Comparison of ENCODE assay signal across 1 cellular context in the genomic region with DNA sequence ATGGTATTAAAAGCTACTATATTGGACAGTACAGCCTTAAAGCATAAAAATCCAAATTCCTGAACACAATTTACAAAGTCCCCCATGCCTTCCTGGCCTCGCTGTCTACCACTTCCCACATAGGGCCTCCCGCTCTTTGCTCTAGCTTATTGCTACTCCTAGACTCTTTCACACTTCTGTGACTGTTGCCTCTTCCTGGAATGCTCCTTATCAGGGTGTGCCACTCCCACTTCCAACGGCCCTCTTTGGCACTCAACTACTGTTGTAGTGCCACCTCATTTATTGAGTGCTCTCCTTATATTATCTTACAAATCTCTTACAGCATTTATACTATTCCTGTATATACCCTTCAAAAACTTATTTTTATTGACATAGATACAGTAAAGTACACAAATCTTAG.
A peak's percentile ranks its signal among the peaks of the same experiment; 100 is the strongest.
TF ChIP-seq lines count a peak whose summit lies in the region.

No MANE protein-coding gene starts in this region.

TF ChIP-seq in K562, 482 proteins besides CTCF, POLR2A, EP300 and RAD21 (continued from another document):
- TF ChIP-seq, protein P1, sequence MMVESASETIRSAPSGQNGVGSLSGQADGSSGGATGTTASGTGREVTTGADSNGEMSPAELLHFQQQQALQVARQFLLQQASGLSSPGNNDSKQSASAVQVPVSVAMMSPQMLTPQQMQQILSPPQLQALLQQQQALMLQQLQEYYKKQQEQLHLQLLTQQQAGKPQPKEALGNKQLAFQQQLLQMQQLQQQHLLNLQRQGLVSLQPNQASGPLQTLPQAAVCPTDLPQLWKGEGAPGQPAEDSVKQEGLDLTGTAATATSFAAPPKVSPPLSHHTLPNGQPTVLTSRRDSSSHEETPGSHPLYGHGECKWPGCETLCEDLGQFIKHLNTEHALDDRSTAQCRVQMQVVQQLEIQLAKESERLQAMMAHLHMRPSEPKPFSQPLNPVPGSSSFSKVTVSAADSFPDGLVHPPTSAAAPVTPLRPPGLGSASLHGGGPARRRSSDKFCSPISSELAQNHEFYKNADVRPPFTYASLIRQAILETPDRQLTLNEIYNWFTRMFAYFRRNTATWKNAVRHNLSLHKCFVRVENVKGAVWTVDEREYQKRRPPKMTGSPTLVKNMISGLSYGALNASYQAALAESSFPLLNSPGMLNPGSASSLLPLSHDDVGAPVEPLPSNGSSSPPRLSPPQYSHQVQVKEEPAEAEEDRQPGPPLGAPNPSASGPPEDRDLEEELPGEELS (CRISPR knock-in tag; IDR thresholded peaks at IDR 0.05; ENCODE audit: borderline replicate concordance) = no peak
- TF ChIP-seq RBFOX2 (IDR thresholded peaks at IDR 0.05; ENCODE audit: low read depth, low read length) = 0 out of 2 replicates have a peak, but pooled peaks have one; percentile 29
- TF ChIP-seq HCFC1 (IDR thresholded peaks at IDR 0.05; ENCODE audit: low read depth, low read length) = no peak
- TF ChIP-seq CBFA2T3 (IDR thresholded peaks at IDR 0.05) = peak; percentile 72
- TF ChIP-seq STAT5B (CRISPR knock-in tag; IDR thresholded peaks at IDR 0.05) = no peak
- TF ChIP-seq THAP12 (CRISPR knock-in tag; IDR thresholded peaks at IDR 0.05) = no peak
- peak; percentile 51; the same call in 1 of the 2 replicates for TF ChIP-seq HDAC2 (IDR thresholded peaks at IDR 0.05)
- peak; percentile 58 for TF ChIP-seq SOX6 (IDR thresholded peaks at IDR 0.05)
- TF ChIP-seq MYNN (IDR thresholded peaks at IDR 0.05) = peak; percentile 72; the same call in 1 of the 2 replicates
- TF ChIP-seq MYNN (CRISPR knock-in tag; IDR thresholded peaks at IDR 0.05) = no peak
- no peak for TF ChIP-seq FOXA3 (CRISPR knock-in tag; conservative IDR thresholded peaks at IDR 0.05 in 1 of 2, IDR thresholded peaks at IDR 0.05 in 1 of 2)
- no peak for TF ChIP-seq ELF4 (CRISPR knock-in tag; IDR thresholded peaks at IDR 0.05)
- TF ChIP-seq, protein P2, sequence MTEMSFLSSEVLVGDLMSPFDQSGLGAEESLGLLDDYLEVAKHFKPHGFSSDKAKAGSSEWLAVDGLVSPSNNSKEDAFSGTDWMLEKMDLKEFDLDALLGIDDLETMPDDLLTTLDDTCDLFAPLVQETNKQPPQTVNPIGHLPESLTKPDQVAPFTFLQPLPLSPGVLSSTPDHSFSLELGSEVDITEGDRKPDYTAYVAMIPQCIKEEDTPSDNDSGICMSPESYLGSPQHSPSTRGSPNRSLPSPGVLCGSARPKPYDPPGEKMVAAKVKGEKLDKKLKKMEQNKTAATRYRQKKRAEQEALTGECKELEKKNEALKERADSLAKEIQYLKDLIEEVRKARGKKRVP (CRISPR knock-in tag; IDR thresholded peaks at IDR 0.05) = no peak
- no peak for TF ChIP-seq NR2C2 (CRISPR knock-in tag; IDR thresholded peaks at IDR 0.05)
- TF ChIP-seq NR2C2 (tag; IDR thresholded peaks at IDR 0.05) = no peak
- no peak for TF ChIP-seq KLF16 (IDR thresholded peaks at IDR 0.05)
- TF ChIP-seq NFYB (IDR thresholded peaks at IDR 0.05; ENCODE audit: extremely low read depth, insufficient read length) = no peak
- no peak for TF ChIP-seq DIDO1 (tag; IDR thresholded peaks at IDR 0.05; ENCODE audit: low read depth)
- no peak for TF ChIP-seq SMARCB1 (IDR thresholded peaks at IDR 0.05; ENCODE audit: insufficient read length, low read depth)
- TF ChIP-seq PRPF4 (IDR thresholded peaks at IDR 0.05; ENCODE audit: insufficient read depth, low read depth, low read length, poor library complexity, severe bottlenecking) = no peak
- no peak for TF ChIP-seq ZNF232 (CRISPR knock-in tag; IDR thresholded peaks at IDR 0.05)
- peak; percentile 41; the same call in 1 of the 2 replicates for TF ChIP-seq MIER1 (IDR thresholded peaks at IDR 0.05; ENCODE audit: low read depth)
- TF ChIP-seq NCOR1 (IDR thresholded peaks at IDR 0.05) = peak; percentile 66
- TF ChIP-seq HNRNPL (IDR thresholded peaks at IDR 0.05; ENCODE audit: low read depth, low read length) = no peak
- TF ChIP-seq HDAC1 (IDR thresholded peaks at IDR 0.05) = peak in 1 of 2 experiments; percentile 58; a peak in 1 of 4 replicates
- TF ChIP-seq, protein P3, sequence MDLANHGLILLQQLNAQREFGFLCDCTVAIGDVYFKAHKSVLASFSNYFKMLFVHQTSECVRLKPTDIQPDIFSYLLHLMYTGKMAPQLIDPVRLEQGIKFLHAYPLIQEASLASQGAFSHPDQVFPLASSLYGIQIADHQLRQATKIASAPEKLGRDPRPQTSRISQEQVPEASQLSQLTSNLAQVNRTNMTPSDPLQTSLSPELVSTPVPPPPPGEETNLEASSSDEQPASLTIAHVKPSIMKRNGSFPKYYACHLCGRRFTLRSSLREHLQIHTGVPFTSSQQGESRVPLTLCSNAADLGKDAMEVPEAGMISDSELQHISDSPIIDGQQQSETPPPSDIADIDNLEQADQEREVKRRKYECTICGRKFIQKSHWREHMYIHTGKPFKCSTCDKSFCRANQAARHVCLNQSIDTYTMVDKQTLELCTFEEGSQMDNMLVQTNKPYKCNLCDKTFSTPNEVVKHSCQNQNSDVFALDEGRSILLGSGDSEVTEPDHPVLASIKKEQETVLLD (IDR thresholded peaks at IDR 0.05) = peak; percentile 76
- no peak for TF ChIP-seq NFE2L1 (tag; IDR thresholded peaks at IDR 0.05; ENCODE audit: borderline replicate concordance, low read depth)
- TF ChIP-seq EHMT2 (IDR thresholded peaks at IDR 0.05) = peak; percentile 40; the same call in 1 of the 2 replicates
- no peak for TF ChIP-seq SMARCE1 (IDR thresholded peaks at IDR 0.05)
- peak; percentile 77 for TF ChIP-seq ARID1B (IDR thresholded peaks at IDR 0.05)
- no peak for TF ChIP-seq CBX2 (IDR thresholded peaks at IDR 0.05; ENCODE audit: insufficient read depth, low read length, poor library complexity, severe bottlenecking)
- TF ChIP-seq SREBF2 (CRISPR knock-in tag; IDR thresholded peaks at IDR 0.05) = no peak
- no peak for TF ChIP-seq ZNF134 (CRISPR knock-in tag; conservative IDR thresholded peaks at IDR 0.05)
- peak; percentile 62; the same call in 1 of the 2 replicates for TF ChIP-seq GATAD2B (IDR thresholded peaks at IDR 0.05; ENCODE audit: borderline replicate concordance)
- TF ChIP-seq KLF13 (tag; IDR thresholded peaks at IDR 0.05; ENCODE audit: borderline replicate concordance, low read depth) = peak; percentile 80; the same call in 1 of the 2 replicates
- peak in 1 of 2 experiments; percentile 42; a peak in 1 of 3 replicates for TF ChIP-seq CBX3 (IDR thresholded peaks at IDR 0.05; ENCODE audit: borderline replicate concordance in 1 of 2, low read length in 2 of 2)
- TF ChIP-seq PHB2 (IDR thresholded peaks at IDR 0.05; ENCODE audit: low read depth) = no peak
- peak; percentile 71 for TF ChIP-seq STAT5A (IDR thresholded peaks at IDR 0.05; ENCODE audit: borderline replicate concordance, low read length)
- no peak for TF ChIP-seq IRF1 (CRISPR knock-in tag; IDR thresholded peaks at IDR 0.05; ENCODE audit: borderline replicate concordance)
- TF ChIP-seq, protein P4, sequence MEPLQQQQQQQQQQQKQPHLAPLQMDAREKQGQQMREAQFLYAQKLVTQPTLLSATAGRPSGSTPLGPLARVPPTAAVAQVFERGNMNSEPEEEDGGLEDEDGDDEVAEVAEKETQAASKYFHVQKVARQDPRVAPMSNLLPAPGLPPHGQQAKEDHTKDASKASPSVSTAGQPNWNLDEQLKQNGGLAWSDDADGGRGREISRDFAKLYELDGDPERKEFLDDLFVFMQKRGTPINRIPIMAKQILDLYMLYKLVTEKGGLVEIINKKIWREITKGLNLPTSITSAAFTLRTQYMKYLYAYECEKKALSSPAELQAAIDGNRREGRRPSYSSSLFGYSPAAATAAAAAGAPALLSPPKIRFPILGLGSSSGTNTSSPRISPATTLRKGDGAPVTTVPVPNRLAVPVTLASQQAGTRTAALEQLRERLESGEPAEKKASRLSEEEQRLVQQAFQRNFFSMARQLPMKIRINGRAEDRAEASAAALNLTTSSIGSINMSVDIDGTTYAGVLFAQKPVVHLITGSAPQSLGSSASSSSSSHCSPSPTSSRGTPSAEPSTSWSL (CRISPR knock-in tag; IDR thresholded peaks at IDR 0.05; ENCODE audit: borderline replicate concordance) = no peak
- TF ChIP-seq SP1 (CRISPR knock-in tag; IDR thresholded peaks at IDR 0.05) = no peak
- TF ChIP-seq, protein P5, sequence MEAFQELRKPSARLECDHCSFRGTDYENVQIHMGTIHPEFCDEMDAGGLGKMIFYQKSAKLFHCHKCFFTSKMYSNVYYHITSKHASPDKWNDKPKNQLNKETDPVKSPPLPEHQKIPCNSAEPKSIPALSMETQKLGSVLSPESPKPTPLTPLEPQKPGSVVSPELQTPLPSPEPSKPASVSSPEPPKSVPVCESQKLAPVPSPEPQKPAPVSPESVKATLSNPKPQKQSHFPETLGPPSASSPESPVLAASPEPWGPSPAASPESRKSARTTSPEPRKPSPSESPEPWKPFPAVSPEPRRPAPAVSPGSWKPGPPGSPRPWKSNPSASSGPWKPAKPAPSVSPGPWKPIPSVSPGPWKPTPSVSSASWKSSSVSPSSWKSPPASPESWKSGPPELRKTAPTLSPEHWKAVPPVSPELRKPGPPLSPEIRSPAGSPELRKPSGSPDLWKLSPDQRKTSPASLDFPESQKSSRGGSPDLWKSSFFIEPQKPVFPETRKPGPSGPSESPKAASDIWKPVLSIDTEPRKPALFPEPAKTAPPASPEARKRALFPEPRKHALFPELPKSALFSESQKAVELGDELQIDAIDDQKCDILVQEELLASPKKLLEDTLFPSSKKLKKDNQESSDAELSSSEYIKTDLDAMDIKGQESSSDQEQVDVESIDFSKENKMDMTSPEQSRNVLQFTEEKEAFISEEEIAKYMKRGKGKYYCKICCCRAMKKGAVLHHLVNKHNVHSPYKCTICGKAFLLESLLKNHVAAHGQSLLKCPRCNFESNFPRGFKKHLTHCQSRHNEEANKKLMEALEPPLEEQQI (IDR thresholded peaks at IDR 0.05) = peak; percentile 82
- TF ChIP-seq RBM39 (optimal IDR thresholded peaks at IDR 0.05; ENCODE audit: low read depth, low read length) = no peak
- no peak for TF ChIP-seq MTA2 (IDR thresholded peaks at IDR 0.05; ENCODE audit: low read depth)
- no peak for TF ChIP-seq PCBP2 (IDR thresholded peaks at IDR 0.05; ENCODE audit: low read depth, low read length, poor library complexity, severe bottlenecking)
- no peak for TF ChIP-seq TBP (optimal IDR thresholded peaks at IDR 0.05; ENCODE audit: low read depth, low read length)
- TF ChIP-seq HNRNPK (IDR thresholded peaks at IDR 0.05; ENCODE audit: low read depth, low read length, poor library complexity, severe bottlenecking) = no peak
- no peak for TF ChIP-seq TAF15 (IDR thresholded peaks at IDR 0.05; ENCODE audit: low read depth, low read length)
- TF ChIP-seq, protein P6, sequence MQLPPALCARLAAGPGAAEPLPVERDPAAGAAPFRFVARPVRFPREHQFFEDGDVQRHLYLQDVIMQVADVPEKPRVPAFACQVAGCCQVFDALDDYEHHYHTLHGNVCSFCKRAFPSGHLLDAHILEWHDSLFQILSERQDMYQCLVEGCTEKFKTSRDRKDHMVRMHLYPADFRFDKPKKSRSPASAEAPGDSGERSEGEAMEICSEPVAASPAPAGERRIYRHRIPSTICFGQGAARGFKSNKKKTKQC (CRISPR knock-in tag; IDR thresholded peaks at IDR 0.05) = no peak
- no peak for TF ChIP-seq HLTF (IDR thresholded peaks at IDR 0.05)
- no peak; the same call in 1 of the 2 replicates for TF ChIP-seq SMARCC2 (IDR thresholded peaks at IDR 0.05; ENCODE audit: low read depth)
- no peak for TF ChIP-seq SMAD1 (IDR thresholded peaks at IDR 0.05; ENCODE audit: low read depth, low read length, partially characterized antibody)
- no peak for TF ChIP-seq NFXL1 (CRISPR knock-in tag; IDR thresholded peaks at IDR 0.05)
